8 cellular contexts compared by ENCODE assay signal in genomic region chr19:17511724-17512573, GRCh38. TPM values are rescaled to one million over a fixed set of nuclear protein-coding genes. Genes with fewer than 3 reads are reported as not detected.
A peak's percentile ranks its signal among the peaks of the same experiment; 100 is the strongest.
DNase-seq lines count a peak whose midpoint lies in the region; ATAC-seq and TF ChIP-seq lines count a peak whose summit lies in the region.

No MANE protein-coding gene starts in this region.

- H3K4me1 ChIP-seq in ES-I3 (ENCODE audit: insufficient read depth, low read length) (peaks cover 4% of the 10 kb centered on the region; the same call in 1 of the 2 replicates), GM23248 (ENCODE audit: insufficient read depth) (peaks cover 14% of the 10 kb centered on the region; the same call in 1 of the 2 replicates), Karpas-422 (ENCODE audit: low read length) (peaks cover 18% of the 10 kb centered on the region), cardiac muscle cell (ENCODE audit: low read depth) (no peaks in the 10 kb centered on the region), transverse colon (peaks cover 0 to 36% (median 20%) of the 10 kb centered on the region in 4 donors)

- H3K27ac Mint-ChIP-seq in activated naive CD8-positive, alpha-beta T cell, result peak overlapping the region; percentile 87

- H2AFZ ChIP-seq in GM23248, result peak overlapping the region; percentile 73
- no peak overlapping the region for H2AFZ ChIP-seq in Karpas-422 (ENCODE audit: low read length)

- DNase-seq in GM23248, result peak; percentile 82
- peak; percentile 95 for DNase-seq in Karpas-422
- peak; percentile 88 to 91 for DNase-seq in cardiac muscle cell (ENCODE audit: low read depth in 1 of 2, low spot score in 1 of 2)
- peak; percentile 81 for DNase-seq in pons (ENCODE audit: low spot score)
- DNase-seq in transverse colon, result peak; percentile 90

- H3K9ac ChIP-seq in ES-I3 (ENCODE audit: low read depth, low read length) (peak overlapping the region; percentile 94), GM23248 (peak overlapping the region; percentile 96), Karpas-422 (ENCODE audit: low read length) (peak overlapping the region; percentile 99)

- H3K36me3 ChIP-seq in ES-I3 (ENCODE audit: insufficient read depth, low read length) (no peaks in the 10 kb centered on the region), GM23248 (ENCODE audit: low read depth) (peaks cover 9% of the 10 kb centered on the region; the same call in 1 of the 2 replicates), Karpas-422 (ENCODE audit: insufficient read depth, low read length) (peaks cover 10% of the 10 kb centered on the region), cardiac muscle cell (no peaks in the 10 kb centered on the region), transverse colon (peaks cover 0 to 9% (median under 1%) of the 10 kb centered on the region in 4 donors)

- H3K4me2 ChIP-seq in GM23248 (ENCODE audit: unreplicated experiment) (peak overlapping the region; percentile 94), Karpas-422 (ENCODE audit: low read depth, low read length, poor library complexity, severe bottlenecking) (peak overlapping the region; percentile 76)

- H3K27me3 ChIP-seq in GM23248 (replicated peaks; ENCODE audit: insufficient read depth) (no peaks in the 10 kb centered on the region), Karpas-422 (ENCODE audit: low read length) (no peaks in the 10 kb centered on the region), cardiac muscle cell (no peaks in the 10 kb centered on the region), transverse colon (no peaks in the 10 kb centered on the region)

- peaks cover 2% of the 10 kb centered on the region for H3K36me3 Mint-ChIP-seq in activated naive CD8-positive, alpha-beta T cell

- in situ Hi-C loops in GM23248 (cut with MboI), result no loop called here
- in situ Hi-C loops in transverse colon (cut with MboI; ENCODE audit: low pct_ligation_motif_present in 1 of 4, low pct_unique_long_range_greater_than_20kb in 1 of 4, low sequenced_read_pairs in 3 of 4), result no loop called here

- peak; percentile 56 for TF ChIP-seq POLR2A in transverse colon (IDR thresholded peaks at IDR 0.05)

- H3K27me3 Mint-ChIP-seq in activated naive CD8-positive, alpha-beta T cell, result no peaks in the 10 kb centered on the region

- intact Hi-C loops in transverse colon (cut with DNase I; ENCODE audit: low total_unique reads), result loop anchor here (5.0 kb wide), 1 partner anchor 60 kb away; no protein-coding TSS in a partner anchor

- peak; percentile 67 for ATAC-seq in SK-N-SH treated with all-trans-retinoic acid at 6 μM for 48 hours

- H3K27ac ChIP-seq in GM23248 (peak overlapping the region; percentile 86), Karpas-422 (ENCODE audit: low read length) (peak overlapping the region; percentile 84), cardiac muscle cell (peak overlapping the region; percentile 93), transverse colon (peak overlapping the region; percentile 96 to 99 (median 98))

- peak overlapping the region; percentile 100 for H3K4me3 Mint-ChIP-seq in activated naive CD8-positive, alpha-beta T cell

- H4K20me1 ChIP-seq in GM23248 (ENCODE audit: insufficient read depth), result no peaks in the 10 kb centered on the region
- H4K20me1 ChIP-seq in Karpas-422 (ENCODE audit: insufficient read depth, low read depth, low read length), result no peaks in the 10 kb centered on the region

- H3K4me1 Mint-ChIP-seq in activated naive CD8-positive, alpha-beta T cell (ENCODE audit: low read depth), result peaks cover 36% of the 10 kb centered on the region

- peak overlapping the region; percentile 85 for H3K4me3 ChIP-seq in GM23248
- peak overlapping the region; percentile 78 for H3K4me3 ChIP-seq in Karpas-422 (ENCODE audit: low read length)
- peak overlapping the region; percentile 51 for H3K4me3 ChIP-seq in cardiac muscle cell
- H3K4me3 ChIP-seq in transverse colon, result peak overlapping the region; percentile 74 to 95 (median 85)

- H3K79me2 ChIP-seq in GM23248 (ENCODE audit: insufficient read depth) (peaks cover 75% of the 10 kb centered on the region), Karpas-422 (ENCODE audit: low read length) (peaks cover 66% of the 10 kb centered on the region)

- no peaks in the 10 kb centered on the region for H3K9me3 Mint-ChIP-seq in activated naive CD8-positive, alpha-beta T cell (ENCODE audit: low read depth)

- H3K9me3 ChIP-seq in ES-I3 (ENCODE audit: control insufficient read depth, insufficient read depth, low read length) (no peaks in the 10 kb centered on the region), GM23248 (ENCODE audit: low read depth) (no peaks in the 10 kb centered on the region), Karpas-422 (ENCODE audit: low read length) (no peaks in the 10 kb centered on the region), cardiac muscle cell (ENCODE audit: low read depth) (no peaks in the 10 kb centered on the region), transverse colon (no peaks in the 10 kb centered on the region)

- H3F3A ChIP-seq in GM23248 (ENCODE audit: insufficient read depth), result peaks cover 20% of the 10 kb centered on the region

- H3K9me2 ChIP-seq in GM23248 (ENCODE audit: insufficient read depth) (no peaks in the 10 kb centered on the region), Karpas-422 (replicated peaks; ENCODE audit: insufficient read depth, low read length) (no peaks in the 10 kb centered on the region)

- 1 to 2% methylated on average over 59 to 76 of the region's 82 CpGs for WGBS in GM23248 (ENCODE audit: low coverage in 1 of 2, low lambda C conversion rate in 2 of 2, missing lambda C conversion rate in 2 of 2), 2 experiments
- 1% methylated on average over 25 of the region's 82 CpGs; no CpG with 5 or more reads in 1 of the 2 donors for WGBS in transverse colon (ENCODE audit: low coverage in 1 of 2), 2 donors

- TF ChIP-seq CTCF in cardiac muscle cell (IDR thresholded peaks at IDR 0.05; ENCODE audit: low read depth, low read length) (peak; percentile 18), transverse colon (IDR thresholded peaks at IDR 0.05) (peak in 2 of 5 experiments; percentile 12 to 13)

- no peak for TF ChIP-seq EP300 in transverse colon (IDR thresholded peaks at IDR 0.05; ENCODE audit: low read depth)

TF ChIP-seq in SK-N-SH treated with all-trans-retinoic acid at 6 μM for 48 hours, 23 proteins besides CTCF, POLR2A, EP300 and RAD21:
- no peak for TF ChIP-seq ARNTL (CRISPR knock-in tag; IDR thresholded peaks at IDR 0.05; ENCODE audit: borderline replicate concordance, low read depth)
- TF ChIP-seq ZNF70 (CRISPR knock-in tag; IDR thresholded peaks at IDR 0.05), result 0 out of 2 replicates have a peak, but pooled peaks have one; percentile 13
- peak; percentile 56; the same call in 1 of the 2 replicates for TF ChIP-seq CSDC2 (CRISPR knock-in tag; IDR thresholded peaks at IDR 0.05)
- TF ChIP-seq TOX (CRISPR knock-in tag; IDR thresholded peaks at IDR 0.05; ENCODE audit: borderline replicate concordance), result no peak

RNA-seq across cellular contexts. Expression of gene PGLS, which starts 0.5 kb away (rescaled TPM):
- 96.0 and 125 TPM in 2 replicates for total RNA-seq in GM23248 (2014; rRNA removed; shearing (Covaris generic))
- polyA plus RNA-seq in GM23248 (2016; fragmentation: Nextera tagmentation; extraction: Ambion mirVana) (135 and 140 TPM in 2 replicates), cardiac muscle cell (116 and 118 TPM in 2 replicates)
- total RNA-seq in Karpas-422 (2014; rRNA removed; shearing (Covaris generic); ENCODE audit: low replicate concordance), result 93.0 and 130 TPM in 2 replicates
- total RNA-seq in cardiac muscle cell (150 and 177 TPM in 2 replicates), transverse colon (100 to 1,000 TPM in 3 of 4 donors, 10 to 100 TPM in 1; 90.4 to 146 (median 117) TPM)

RNA-seq across cellular contexts. Expression of gene SLC27A1, which starts 41.6 kb away (rescaled TPM):
- 30.0 and 34.0 TPM in 2 replicates for total RNA-seq in GM23248 (2014; rRNA removed; shearing (Covaris generic))
- polyA plus RNA-seq in GM23248 (2016; fragmentation: Nextera tagmentation; extraction: Ambion mirVana) (20.4 and 21.9 TPM in 2 replicates), cardiac muscle cell (30.1 and 31.8 TPM in 2 replicates)
- total RNA-seq in Karpas-422 (2014; rRNA removed; shearing (Covaris generic); ENCODE audit: low replicate concordance), result 4.0 and 4.8 TPM in 2 replicates
- total RNA-seq in cardiac muscle cell (28.5 and 40.4 TPM in 2 replicates), transverse colon (10 to 100 TPM in 1 of 4 donors, 1 to 10 TPM in 3; 4.0 to 11.1 (median 7.0) TPM)

RNA-seq across cellular contexts. Expression of gene COLGALT1, which starts 43.5 kb away (rescaled TPM):
- total RNA-seq in GM23248 (2014; rRNA removed; shearing (Covaris generic)), result 126 and 134 TPM in 2 replicates
- polyA plus RNA-seq in GM23248 (2016; fragmentation: Nextera tagmentation; extraction: Ambion mirVana), result 98.9 and 104 TPM in 2 replicates
- 25.0 and 25.5 TPM in 2 replicates for total RNA-seq in Karpas-422 (2014; rRNA removed; shearing (Covaris generic); ENCODE audit: low replicate concordance)
- total RNA-seq in cardiac muscle cell, result 62.9 and 93.5 TPM in 2 replicates
- 41.1 and 60.9 TPM in 2 replicates for polyA plus RNA-seq in cardiac muscle cell
- total RNA-seq in transverse colon, result 10 to 100 TPM; 38.6 to 78.6 (median 54.7) TPM

RNA-seq across cellular contexts. Expression of gene NXNL1, which starts 51.2 kb away (rescaled TPM):
- not detected in 2 replicates for total RNA-seq in GM23248 (2014; rRNA removed; shearing (Covaris generic))
- polyA plus RNA-seq in GM23248 (2016; fragmentation: Nextera tagmentation; extraction: Ambion mirVana) (not detected in 2 replicates), cardiac muscle cell (0.16 TPM in 1 of 2 replicates, not detected in the other)
- not detected in 2 replicates for total RNA-seq in Karpas-422 (2014; rRNA removed; shearing (Covaris generic); ENCODE audit: low replicate concordance)
- total RNA-seq in cardiac muscle cell (not detected in 2 replicates), transverse colon (not detected)

Comparison
In these comparisons a context has a peak if more than half of its experiments do, and no peak if none do; other contexts are left out.
1. Peak in every context shown above with its lines: DNase-seq, ATAC-seq, H3K4me3 ChIP-seq and H3K27ac ChIP-seq.